Comparison of ENCODE assay signal across 1 cellular context in genomic region chr4:154606728-154607723, GRCh38.
A peak's percentile ranks its signal among the peaks of the same experiment; 100 is the strongest.
TF ChIP-seq lines count a peak whose summit lies in the region.

No MANE protein-coding gene starts in this region.

TF ChIP-seq in HepG2, 621 proteins besides CTCF, POLR2A, EP300 and RAD21 (continued from another document):
- TF ChIP-seq TGIF2 (CRISPR knock-in tag; IDR thresholded peaks at IDR 0.05) (0 out of 2 replicates have a peak, but pooled peaks have one; percentile 36), TCF7 (IDR thresholded peaks at IDR 0.05; ENCODE audit: low read depth) (no peak), RBFOX2 (IDR thresholded peaks at IDR 0.05; ENCODE audit: low read depth, low read length) (peak; percentile 51), POLR2G (IDR thresholded peaks at IDR 0.05; ENCODE audit: low read depth, low read length) (peak; percentile 46), GLMP (CRISPR knock-in tag; IDR thresholded peaks at IDR 0.05; ENCODE audit: borderline replicate concordance) (no peak), KDM5A (IDR thresholded peaks at IDR 0.05; ENCODE audit: borderline replicate concordance, low read length) (no peak), BCL3 (CRISPR knock-in tag; IDR thresholded peaks at IDR 0.05) (no peak), FLYWCH1 (CRISPR knock-in tag; IDR thresholded peaks at IDR 0.05) (no peak), ADNP (CRISPR knock-in tag; IDR thresholded peaks at IDR 0.05) (no peak), U2AF1 (optimal IDR thresholded peaks at IDR 0.05; ENCODE audit: low read depth, low read length) (no peak), ZFP36L1 (CRISPR knock-in tag; IDR thresholded peaks at IDR 0.05) (no peak), BORCS8-MEF2B (CRISPR knock-in tag; IDR thresholded peaks at IDR 0.05) (peak; percentile 77), ZNF724P (CRISPR knock-in tag; IDR thresholded peaks at IDR 0.05; ENCODE audit: borderline replicate concordance) (no peak), IRX3 (CRISPR knock-in tag; IDR thresholded peaks at IDR 0.05; ENCODE audit: borderline replicate concordance, low read depth) (peak; percentile 79; the same call in 1 of the 2 replicates), PAX8 (CRISPR knock-in tag; IDR thresholded peaks at IDR 0.05; ENCODE audit: borderline replicate concordance) (no peak), ZNF563 (CRISPR knock-in tag; IDR thresholded peaks at IDR 0.05) (no peak), NFKBIZ (CRISPR knock-in tag; IDR thresholded peaks at IDR 0.05) (no peak), ZNF329 (CRISPR knock-in tag; IDR thresholded peaks at IDR 0.05; ENCODE audit: low read depth) (no peak), ZNF235 (CRISPR knock-in tag; IDR thresholded peaks at IDR 0.05; ENCODE audit: borderline replicate concordance) (no peak), NFKB2 (CRISPR knock-in tag; IDR thresholded peaks at IDR 0.05; ENCODE audit: borderline replicate concordance) (no peak), REST (IDR thresholded peaks at IDR 0.05; ENCODE audit: borderline replicate concordance in 1 of 2, low read depth in 1 of 2, low read length in 2 of 2) (peak in 1 of 2 experiments; percentile 43; a peak in 1 of 4 replicates), TBX3 (IDR thresholded peaks at IDR 0.05; ENCODE audit: borderline replicate concordance) (no peak), ZNF276 (CRISPR knock-in tag; IDR thresholded peaks at IDR 0.05; ENCODE audit: low read depth) (no peak), HHEX (CRISPR knock-in tag; IDR thresholded peaks at IDR 0.05) (no peak)
